ENCODE assay signal across 8 cellular contexts in the genomic region with DNA sequence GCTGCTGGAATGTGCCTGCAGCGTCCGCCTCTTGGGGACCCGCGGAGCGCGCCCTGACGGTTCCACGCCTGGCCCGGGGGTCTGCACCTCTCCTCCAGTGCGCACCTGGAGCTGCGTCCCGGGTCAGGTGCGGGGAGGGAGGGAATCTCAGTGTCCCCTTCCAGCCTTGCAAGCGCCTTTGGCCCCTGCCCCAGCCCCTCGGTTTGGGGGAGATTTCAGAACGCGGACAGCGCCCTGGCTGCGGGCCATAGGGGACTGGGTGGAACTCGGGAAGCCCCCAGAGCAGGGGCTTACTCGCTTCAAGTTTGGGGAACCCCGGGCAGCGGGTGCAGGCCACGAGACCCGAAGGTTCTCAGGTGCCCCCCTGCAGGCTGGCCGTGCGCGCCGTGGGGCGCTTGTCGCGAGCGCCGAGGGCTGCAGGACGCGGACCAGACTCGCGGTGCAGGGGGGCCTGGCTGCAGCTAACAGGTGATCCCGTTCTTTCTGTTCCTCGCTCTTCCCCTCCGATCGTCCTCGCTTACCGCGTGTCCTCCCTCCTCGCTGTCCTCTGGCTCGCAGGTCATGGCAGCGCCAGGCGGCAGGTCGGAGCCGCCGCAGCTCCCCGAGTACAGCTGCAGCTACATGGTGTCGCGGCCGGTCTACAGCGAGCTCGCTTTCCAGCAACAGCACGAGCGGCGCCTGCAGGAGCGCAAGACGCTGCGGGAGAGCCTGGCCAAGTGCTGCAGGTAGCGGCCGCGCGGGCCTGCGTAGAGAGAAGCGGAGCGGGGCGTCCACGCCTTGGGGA. TPM values are rescaled to one million over a fixed set of nuclear protein-coding genes. Genes with fewer than 3 reads are reported as not detected.
DNase-seq lines count a peak whose midpoint lies in the region; ATAC-seq and TF ChIP-seq lines count a peak whose summit lies in the region.

No MANE protein-coding gene starts in this region.

- TF ChIP-seq CTCF in AG09309 (IDR thresholded peaks at IDR 0.05; ENCODE audit: control insufficient read depth, insufficient read depth, low read depth, low read length, missing control alignments) = no peak

- DNase-seq in AG09309 (ENCODE audit: low read depth) (no peak), LoVo (ENCODE audit: low spot score) (peak; percentile 35), ecto neural progenitor cell (ENCODE audit: low spot score) (peak; percentile 75)
- DNase-seq in activated CD4-positive, alpha-beta T cell treated with anti-CD3 and anti-CD28 coated beads for 4 hours = peak; percentile 20 to 27
- peak; percentile 36 for DNase-seq in stimulated activated naive CD4-positive, alpha-beta T cell treated with Interleukin-2 at 50 U/mL for 16 hours (lab: John Stamatoyannopoulos, UW)

- peaks cover 7% of the 10 kb centered on the region for H3K4me1 ChIP-seq in mesodermal cell (ENCODE audit: control insufficient read depth, insufficient read depth, low read length, poor library complexity, severe bottlenecking)

- no peaks in the 10 kb centered on the region for H3K36me3 ChIP-seq in mesodermal cell (ENCODE audit: control insufficient read depth, insufficient read depth, low read length)

- H3K9me3 ChIP-seq in mesodermal cell (ENCODE audit: control insufficient read depth, low read length) = no peaks in the 10 kb centered on the region

- WGBS in mesodermal cell (ENCODE audit: insufficient coverage in 2 of 2), 2 experiments = 1% methylated on average over 47 to 69 of the region's 73 CpGs

- peak; percentile 42 for ATAC-seq in GM19043 (IDR thresholded peaks at IDR 0.05; ENCODE audit: low read depth, unreplicated experiment)
- no peak for ATAC-seq in HG02973 (IDR thresholded peaks at IDR 0.05; ENCODE audit: unreplicated experiment)

- H3K27ac ChIP-seq in mesodermal cell (ENCODE audit: low read depth, low read length, severe bottlenecking) = no peak overlapping the region

- H3K4me3 ChIP-seq in AG09309 (ENCODE audit: control insufficient read depth, low read depth, low read length) = peak overlapping the region; percentile 37
- H3K4me3 ChIP-seq in mesodermal cell (ENCODE audit: extremely low read depth, insufficient read depth, low read length, poor library complexity, severe bottlenecking) = peak overlapping the region; percentile 27

RNA-seq across cellular contexts. Expression of a gene that starts 0.6 kb away (rescaled TPM):
- 0.26 TPM for polyA plus RNA-seq in mesodermal cell (2013, experiment 1 of 2)
- polyA plus RNA-seq in mesodermal cell (2013, experiment 2 of 2) = 0.61 TPM
